9 cellular contexts compared by ENCODE assay signal in genomic region chr11:85810521-85810870, GRCh38. TPM values are rescaled to one million over a fixed set of nuclear protein-coding genes. Genes with fewer than 3 reads are reported as not detected.
A peak's percentile ranks its signal among the peaks of the same experiment; 100 is the strongest.
DNase-seq lines count a peak whose midpoint lies in the region; ATAC-seq and TF ChIP-seq lines count a peak whose summit lies in the region.
"Had no signal": no experiment of that assay in that cellular context is flagged by ENCODE, and none has a peak within 500 bp of the region (broad histone marks: within the 10 kb centered on the region; RNA-seq: fewer than 3 reads in every experiment).

No MANE protein-coding gene starts in this region.

- peaks cover 0 to 6% of the 10 kb centered on the region in 2 donors for H3K4me1 ChIP-seq in lung (ENCODE audit: control insufficient read depth in 2 of 2, insufficient read depth in 2 of 2, low read length in 2 of 2)

- no peaks in the 10 kb centered on the region for H3K36me3 Mint-ChIP-seq in activated T-cell treated with anti-CD3 and anti-CD28 coated beads, Interleukin-2, amount 50 U/mL, for 4 hours (ENCODE audit: insufficient read depth)
- no peaks in the 10 kb centered on the region for H3K36me3 Mint-ChIP-seq in type B pancreatic cell

- H3K9me3 Mint-ChIP-seq in activated T-cell treated with anti-CD3 and anti-CD28 coated beads, Interleukin-2, amount 50 U/mL, for 4 hours, result no peaks in the 10 kb centered on the region
- H3K9me3 Mint-ChIP-seq in type B pancreatic cell, result no peaks in the 10 kb centered on the region

- peak overlapping the region; percentile 85 for H3K4me3 Mint-ChIP-seq in activated T-cell treated with anti-CD3 and anti-CD28 coated beads, Interleukin-2, amount 50 U/mL, for 4 hours
- H3K4me3 Mint-ChIP-seq in type B pancreatic cell, result peak overlapping the region; percentile 89

- DNase-seq in activated T-cell treated with anti-CD3 and anti-CD28 coated beads, Interleukin-2, amount 50 U/mL, for 4 hours, result no peak
- no peak for DNase-seq in activated T-cell treated with anti-CD3 and anti-CD28 coated beads for 4 hours
- DNase-seq in brain microvascular endothelial cell, result no peak
- no peak for DNase-seq in lung (ENCODE audit: low spot score)
- no peak for DNase-seq in type B pancreatic cell (ENCODE audit: extremely low spot score, unreplicated experiment)

- peaks cover 37% of the 10 kb centered on the region for H3K4me1 Mint-ChIP-seq in activated T-cell treated with anti-CD3 and anti-CD28 coated beads, Interleukin-2, amount 50 U/mL, for 4 hours (ENCODE audit: low read depth)
- peaks cover 22% of the 10 kb centered on the region for H3K4me1 Mint-ChIP-seq in type B pancreatic cell (ENCODE audit: unreplicated experiment)

- peak overlapping the region; percentile 61 for H3K4me3 ChIP-seq in brain microvascular endothelial cell (ENCODE audit: low read depth, low read length)
- H3K4me3 ChIP-seq in lung, result peak overlapping the region; percentile 27

- ATAC-seq in activated T-cell treated with anti-CD3 and anti-CD28 coated beads, Interleukin-2, amount 50 U/mL, for 4 hours, result peak in 1 of 2 donors; percentile 8
- ATAC-seq in lung (ENCODE audit: insufficient read depth, low FRiP score) (no peak), HG02870 (IDR thresholded peaks at IDR 0.05; ENCODE audit: unreplicated experiment) (no peak), HG03139 (IDR thresholded peaks at IDR 0.05; ENCODE audit: unreplicated experiment) (no peak), GM18867 (IDR thresholded peaks at IDR 0.05; ENCODE audit: unreplicated experiment) (no peak)

- no peaks in the 10 kb centered on the region for H3K9me3 ChIP-seq in lung (ENCODE audit: control insufficient read depth in 2 of 2, insufficient read depth in 1 of 2, low read length in 1 of 2)

- peaks cover 6% of the 10 kb centered on the region for H3K27me3 Mint-ChIP-seq in activated T-cell treated with anti-CD3 and anti-CD28 coated beads, Interleukin-2, amount 50 U/mL, for 4 hours (ENCODE audit: low read depth)
- H3K27me3 Mint-ChIP-seq in type B pancreatic cell, result peaks cover 21% of the 10 kb centered on the region

- H3K27me3 ChIP-seq in brain microvascular endothelial cell (replicated peaks) (no peaks in the 10 kb centered on the region), lung (ENCODE audit: control insufficient read depth, insufficient read depth) (no peaks in the 10 kb centered on the region)

- no peak overlapping the region for H3K27ac ChIP-seq in brain microvascular endothelial cell
- H3K27ac ChIP-seq in lung (ENCODE audit: low read depth in 1 of 2, low read length in 1 of 2), result peak overlapping the region in 1 of 2 donors; percentile 44

- TF ChIP-seq CTCF in brain microvascular endothelial cell (IDR thresholded peaks at IDR 0.05; ENCODE audit: low read depth, low read length, missing control alignments) (no peak), lung (IDR thresholded peaks at IDR 0.05; ENCODE audit: control extremely low read depth, extremely low read depth) (no peak), type B pancreatic cell (conservative IDR thresholded peaks at IDR 0.05) (no peak)

- H3K27ac Mint-ChIP-seq in type B pancreatic cell, result peak overlapping the region; percentile 72

- H3K36me3 ChIP-seq in brain microvascular endothelial cell (replicated peaks) (no peaks in the 10 kb centered on the region), lung (ENCODE audit: control insufficient read depth in 2 of 2, insufficient read depth in 2 of 2, low read length in 2 of 2) (no peaks in the 10 kb centered on the region)

- in situ Hi-C loops in brain microvascular endothelial cell (cut with HindIII; ENCODE audit: low pct_ligation_motif_present, low sequenced_read_pairs), result no loop called here

- WGBS in lung, 2 donors, result 3 to 4% methylated on average over 10 of the region's 10 CpGs

RNA-seq across cellular contexts. Expression of gene SYTL2, which starts 0.4 kb away (rescaled TPM):
- 1 to 10 TPM; 2.7 to 5.8 (median 2.7) TPM for total RNA-seq in activated T-cell treated with anti-CD3 and anti-CD28 coated beads, Interleukin-2, amount 50 U/mL, for 4 hours
- total RNA-seq in lung, result 10 to 100 TPM; 22.8 to 39.0 TPM
- polyA plus RNA-seq in lung, result 10 to 100 TPM in 1 of 2 donors, 1 to 10 TPM in 1; 6.7 to 10.3 TPM
- 30.6 and 42.4 TPM in 2 replicates for total RNA-seq in type B pancreatic cell (ENCODE audit: low replicate concordance)

RNA-seq across cellular contexts. Expression of gene CCDC83, which starts 44.7 kb away (rescaled TPM):
- total RNA-seq in activated T-cell treated with anti-CD3 and anti-CD28 coated beads, Interleukin-2, amount 50 U/mL, for 4 hours, result not detected
- total RNA-seq in lung (not detected), type B pancreatic cell (ENCODE audit: low replicate concordance) (not detected in 2 replicates)
- not detected for polyA plus RNA-seq in lung
- total RNA-seq: Daoy had no signal
